In the genomic region with DNA sequence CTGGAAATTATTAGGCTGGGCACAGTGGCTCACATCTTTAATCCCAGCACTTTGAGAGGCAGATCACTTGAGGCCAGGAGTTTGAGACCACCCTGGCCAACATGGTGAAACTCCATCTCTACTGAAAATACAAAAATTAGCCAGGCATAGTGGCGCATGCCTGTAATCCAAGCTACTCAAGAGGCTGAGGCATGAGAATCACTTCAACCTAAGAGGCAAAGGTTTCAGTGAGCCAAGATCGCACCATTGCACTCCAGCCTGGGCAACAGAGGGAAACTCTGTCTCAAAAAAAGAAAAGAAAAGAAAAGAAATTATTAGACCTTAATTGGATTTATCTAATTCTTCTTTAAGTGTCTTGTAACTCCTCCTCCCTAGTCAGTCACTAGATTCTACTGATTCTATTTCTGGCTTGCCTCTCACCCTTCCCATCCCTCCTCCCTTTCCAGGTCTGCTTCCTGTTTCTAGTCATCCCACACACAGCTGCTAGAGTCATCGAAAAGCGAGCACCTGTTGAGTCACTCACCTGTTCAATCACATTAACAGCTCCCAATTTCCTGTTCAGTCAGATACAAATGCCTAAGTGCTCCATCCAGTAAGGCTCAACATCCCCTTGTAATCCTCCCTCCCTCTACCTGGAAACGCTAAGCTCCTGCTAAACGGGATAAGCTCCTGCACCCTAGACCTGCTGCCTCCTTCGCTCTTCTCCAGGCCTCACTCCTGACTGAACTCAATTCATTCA, we compare ENCODE assay signal across 11 cellular contexts. TPM values are rescaled to one million over a fixed set of nuclear protein-coding genes. Genes with fewer than 3 reads are reported as not detected.
DNase-seq lines count a peak whose midpoint lies in the region; ATAC-seq and TF ChIP-seq lines count a peak whose summit lies in the region.
"Had no signal": no experiment of that assay in that cellular context is flagged by ENCODE, and none has a peak within 500 bp of the region (broad histone marks: within the 10 kb centered on the region; RNA-seq: fewer than 3 reads in every experiment).

No MANE protein-coding gene starts in this region.

- H3K4me2 ChIP-seq in BLaER1 (peak overlapping the region; percentile 9; the same call in 1 of the 2 replicates), smooth muscle cell (no peak overlapping the region)

- WGBS in smooth muscle cell (ENCODE audit: low lambda C conversion rate), result 91% methylated on average over 7 of the region's 7 CpGs

- H3K27me3 ChIP-seq in BLaER1 (no peaks in the 10 kb centered on the region), iPS-15b (ENCODE audit: control insufficient read depth, insufficient read depth, low read length) (no peaks in the 10 kb centered on the region), smooth muscle cell (ENCODE audit: low read depth) (no peaks in the 10 kb centered on the region)

- no peak overlapping the region for H3K4me3 Mint-ChIP-seq in osteocyte (ENCODE audit: unreplicated experiment)

- H3K79me2 ChIP-seq in smooth muscle cell (ENCODE audit: low read depth), result peaks cover 14% of the 10 kb centered on the region

- H3K4me1 Mint-ChIP-seq in osteocyte (ENCODE audit: unreplicated experiment), result peaks cover 17% of the 10 kb centered on the region

- H3K36me3 ChIP-seq in BLaER1 (peaks cover 21% of the 10 kb centered on the region; the same call in 1 of the 2 replicates), HEK293 (ENCODE audit: control insufficient read depth in 2 of 2, insufficient read depth in 1 of 2, low read length in 2 of 2) (peaks cover 0 to 3% of the 10 kb centered on the region in 2 experiments; a peak in 1 of 3 replicates), iPS-15b (ENCODE audit: control insufficient read depth, insufficient read depth, low read length) (no peaks in the 10 kb centered on the region), smooth muscle cell (ENCODE audit: low read depth) (no peaks in the 10 kb centered on the region)

- CTCF ChIA-PET in HEK293 (lab: Yijun Ruan, JAX), result interaction anchor here (1.2 to 1.8 kb wide), 4 partner anchors 38 to 229 kb away, joined by 3 to 8 read pairs (median 4); no protein-coding TSS in a partner anchor

- no peak overlapping the region for H2AFZ ChIP-seq in smooth muscle cell (ENCODE audit: low read depth)

- no peaks in the 10 kb centered on the region for H3K9me3 Mint-ChIP-seq in osteocyte (ENCODE audit: unreplicated experiment)

- H4K20me1 ChIP-seq in BLaER1, result no peaks in the 10 kb centered on the region
- peaks cover 17% of the 10 kb centered on the region for H4K20me1 ChIP-seq in smooth muscle cell (ENCODE audit: low read depth)

- no peak overlapping the region for H3K27ac Mint-ChIP-seq in osteocyte (ENCODE audit: unreplicated experiment)

- peaks cover 20% of the 10 kb centered on the region for H3K4me1 ChIP-seq in BLaER1
- H3K4me1 ChIP-seq in HEK293 (ENCODE audit: control insufficient read depth, insufficient read depth, low read length), result peaks cover 15% of the 10 kb centered on the region; the same call in 1 of the 2 replicates
- no peaks in the 10 kb centered on the region for H3K4me1 ChIP-seq in iPS-15b (ENCODE audit: control insufficient read depth, insufficient read depth, low read length)
- peaks cover 7% of the 10 kb centered on the region for H3K4me1 ChIP-seq in smooth muscle cell (ENCODE audit: low read depth)

- DNase-seq in RPMI8226, result peak; percentile 73
- DNase-seq in osteocyte (ENCODE audit: extremely low spot score, unreplicated experiment), result no peak
- DNase-seq in smooth muscle cell (lab: John Stamatoyannopoulos, UW; ENCODE audit: unreplicated experiment), result no peak
- DNase-seq in NCI-H128 (lab: John Stamatoyannopoulos, UW; ENCODE audit: unreplicated experiment), result no peak
- DNase-seq: foreskin melanocyte, NCI-H1436, occipital lobe had no signal

- H3K36me3 Mint-ChIP-seq in osteocyte (ENCODE audit: unreplicated experiment), result peaks cover 20% of the 10 kb centered on the region

- no peak overlapping the region for H3K4me3 ChIP-seq in BLaER1
- H3K4me3 ChIP-seq in HEK293 (ENCODE audit: low read depth, low read length), result no peak overlapping the region
- H3K4me3 ChIP-seq in iPS-15b (ENCODE audit: low read depth, low read length), result no peak overlapping the region
- no peak overlapping the region for H3K4me3 ChIP-seq in smooth muscle cell

- H3K27ac ChIP-seq in BLaER1, result no peak overlapping the region
- no peak overlapping the region for H3K27ac ChIP-seq in HEK293 (ENCODE audit: extremely low read depth, low read depth, low read length)
- H3K27ac ChIP-seq in smooth muscle cell (ENCODE audit: low read depth), result no peak overlapping the region

- TF ChIP-seq CTCF in HEK293 (tag by site-specific recombination; IDR thresholded peaks at IDR 0.05) (no peak), osteocyte (IDR thresholded peaks at IDR 0.05) (no peak), smooth muscle cell (IDR thresholded peaks at IDR 0.05; ENCODE audit: borderline replicate concordance, insufficient read depth, poor library complexity, severe bottlenecking) (no peak)

- H3K9ac ChIP-seq in BLaER1, result no peak overlapping the region
- H3K9ac ChIP-seq in iPS-15b (ENCODE audit: low read depth, low read length), result peak overlapping the region; percentile 9
- no peak overlapping the region for H3K9ac ChIP-seq in smooth muscle cell (ENCODE audit: low read depth)

- H3K9me3 ChIP-seq in BLaER1 (peaks cover 3% of the 10 kb centered on the region; the same call in 1 of the 2 replicates), HEK293 (ENCODE audit: control insufficient read depth, insufficient read depth, low read depth, low read length) (no peaks in the 10 kb centered on the region), iPS-15b (ENCODE audit: control insufficient read depth, insufficient read depth, low read length) (no peaks in the 10 kb centered on the region), smooth muscle cell (replicated peaks; ENCODE audit: low read depth) (no peaks in the 10 kb centered on the region)

- H3K27me3 Mint-ChIP-seq in osteocyte (ENCODE audit: unreplicated experiment), result no peaks in the 10 kb centered on the region

- peaks cover 8% of the 10 kb centered on the region for H3F3A ChIP-seq in smooth muscle cell (ENCODE audit: low read depth)

- POLR2A ChIA-PET in HEK293 (lab: Yijun Ruan, JAX), result no interaction called here

- ATAC-seq in HG02678 (IDR thresholded peaks at IDR 0.05; ENCODE audit: unreplicated experiment), result no peak

TF ChIP-seq in HEK293, 187 proteins besides CTCF, POLR2A, EP300 and RAD21:
- TF ChIP-seq ZNF132 (tag by site-specific recombination; IDR thresholded peaks at IDR 0.05; ENCODE audit: borderline replicate concordance), result no peak
- TF ChIP-seq SCRT1 (tag by site-specific recombination; IDR thresholded peaks at IDR 0.05; ENCODE audit: borderline replicate concordance), result peak; percentile 96
- peak; percentile 96 for TF ChIP-seq SCRT2 (tag by site-specific recombination; IDR thresholded peaks at IDR 0.05)

RNA-seq across cellular contexts. Expression of gene ERN1, which starts 34.6 kb away (rescaled TPM):
- total RNA-seq in osteocyte, result 20.8 and 21.4 TPM in 2 replicates
- 8.6 and 10.2 TPM in 2 replicates for total RNA-seq in smooth muscle cell
- 9.0 and 17.2 TPM in 2 replicates for polyA plus RNA-seq in smooth muscle cell
